In genomic region chr2:17793803-17794349, GRCh38 we compare ENCODE assay signal across 26 cellular contexts. TPM values are rescaled to one million over a fixed set of nuclear protein-coding genes. Genes with fewer than 3 reads are reported as not detected.
A peak's percentile ranks its signal among the peaks of the same experiment; 100 is the strongest.
DNase-seq lines count a peak whose midpoint lies in the region; ATAC-seq lines count a peak whose summit lies in the region.
"Had no signal": no experiment of that assay in that cellular context is flagged by ENCODE, and none has a peak within 500 bp of the region (broad histone marks: within the 10 kb centered on the region; RNA-seq: fewer than 3 reads in every experiment).

No MANE protein-coding gene starts in this region.

- peak overlapping the region in 1 of 2 experiments; percentile 77 for H2BK12ac ChIP-seq in mesenchymal stem cell (ENCODE audit: low read length in 2 of 2)

- no peaks in the 10 kb centered on the region for H3K27me3 ChIP-seq in BLaER1
- no peaks in the 10 kb centered on the region for H3K27me3 ChIP-seq in GM23248 (replicated peaks; ENCODE audit: insufficient read depth)
- H3K27me3 ChIP-seq in SJCRH30, result no peaks in the 10 kb centered on the region
- H3K27me3 ChIP-seq in mesenchymal stem cell (ENCODE audit: control insufficient read depth in 1 of 2, insufficient read depth in 1 of 2, low read length in 2 of 2), result peaks cover 3 to 13% of the 10 kb centered on the region in 2 experiments
- H3K27me3 ChIP-seq: Peyer's patch, right atrium auricular region, testis had no signal

- H3K9ac ChIP-seq in BLaER1 (peak overlapping the region; percentile 36; the same call in 1 of the 2 replicates), GM23248 (no peak overlapping the region), mesenchymal stem cell (ENCODE audit: low read length) (no peak overlapping the region)

- no peak overlapping the region for H2BK15ac ChIP-seq in mesenchymal stem cell (ENCODE audit: low read depth, poor library complexity, severe bottlenecking)

- H2AK5ac ChIP-seq in mesenchymal stem cell (ENCODE audit: low read length, severe bottlenecking), result no peak overlapping the region

- no peak overlapping the region for H2BK120ac ChIP-seq in mesenchymal stem cell (ENCODE audit: low read depth, low read length)

- H3K4me2 ChIP-seq in BLaER1, result peak overlapping the region; percentile 79
- H3K4me2 ChIP-seq in GM23248 (ENCODE audit: unreplicated experiment), result no peak overlapping the region
- H3K4me2 ChIP-seq in mesenchymal stem cell (ENCODE audit: low read length, poor library complexity, severe bottlenecking), result no peak overlapping the region

- H3K79me1 ChIP-seq in mesenchymal stem cell (replicated peaks; ENCODE audit: low read length, poor library complexity, severe bottlenecking), result no peaks in the 10 kb centered on the region

- peak overlapping the region in 1 of 2 experiments; percentile 91 for H3K14ac ChIP-seq in mesenchymal stem cell (ENCODE audit: low read length in 2 of 2)

- no peak for ATAC-seq in HG03280 (IDR thresholded peaks at IDR 0.05; ENCODE audit: unreplicated experiment)

- H3K36me3 ChIP-seq in BLaER1 (no peaks in the 10 kb centered on the region), GM23248 (ENCODE audit: low read depth) (no peaks in the 10 kb centered on the region), SJCRH30 (no peaks in the 10 kb centered on the region), mesenchymal stem cell (ENCODE audit: control insufficient read depth in 1 of 2, insufficient read depth in 2 of 2, low read depth in 1 of 2, low read length in 2 of 2) (no peaks in the 10 kb centered on the region)
- H3K36me3 ChIP-seq: Peyer's patch, right atrium auricular region, WERI-Rb-1 had no signal

- peaks cover 9% of the 10 kb centered on the region; the same call in 1 of the 2 replicates for H3F3A ChIP-seq in GM23248 (ENCODE audit: insufficient read depth)

- H3K4me1 ChIP-seq in BLaER1 (peaks cover 67% of the 10 kb centered on the region), GM23248 (ENCODE audit: insufficient read depth) (peaks cover 6% of the 10 kb centered on the region; the same call in 1 of the 2 replicates), SJCRH30 (peaks cover 56% of the 10 kb centered on the region), mesenchymal stem cell (ENCODE audit: control insufficient read depth, insufficient read depth, low read depth, low read length) (peaks cover 3% of the 10 kb centered on the region)
- H3K4me1 ChIP-seq: Peyer's patch, right atrium auricular region, testis had no signal

- no peak overlapping the region for H2AFZ ChIP-seq in GM23248
- no peak overlapping the region for H2AFZ ChIP-seq in mesenchymal stem cell (ENCODE audit: low read depth, low read length)

- H3K9me3 ChIP-seq in BLaER1 (no peaks in the 10 kb centered on the region), GM23248 (ENCODE audit: low read depth) (no peaks in the 10 kb centered on the region), SJCRH30 (replicated peaks) (no peaks in the 10 kb centered on the region), mesenchymal stem cell (ENCODE audit: control insufficient read depth, low read length) (no peaks in the 10 kb centered on the region)
- H3K9me3 ChIP-seq: Peyer's patch, right atrium auricular region, testis had no signal

- H4K8ac ChIP-seq in mesenchymal stem cell (ENCODE audit: low read length), result no peak overlapping the region

- H2BK5ac ChIP-seq in mesenchymal stem cell (ENCODE audit: low read depth, low read length, poor library complexity, severe bottlenecking), result no peak overlapping the region

- DNase-seq in GM23248 (peak; percentile 41), SJCRH30 (peak in 1 of 2 experiments; percentile 55), mesenchymal stem cell (peak; percentile 18), SIG-M5 treated with dmso at 0.1 percent for 504 hours (lab: John Stamatoyannopoulos, UW; ENCODE audit: unreplicated experiment) (no peak), NCI-H226 (no peak), middle frontal gyrus (ENCODE audit: extremely low spot score, low spot score) (no peak)
- DNase-seq: activated CD4-positive, alpha-beta T cell treated with anti-CD3 and anti-CD28 coated beads, Interleukin-2, amount 50 U/mL, for 4 hours; activated naive CD4-positive, alpha-beta T cell; anterior cingulate cortex; GDM1; mammary epithelial cell; naive B cell; NCI-H187 treated with DMSO at 0.1 percent for 48 hours; NCI-H446; Peyer's patch; stimulated activated CD4-positive, alpha-beta T cell treated with anti-CD3 and anti-CD28 coated beads, Interleukin-15, amount 100 ng/mL, for 24 hours; testis; WERI-Rb-1 had no signal

- no peak overlapping the region for H3K18ac ChIP-seq in mesenchymal stem cell (ENCODE audit: low read depth in 1 of 2, low read length in 2 of 2)

- peak overlapping the region; percentile 71 for H3K27ac ChIP-seq in BLaER1
- H3K27ac ChIP-seq in GM23248, result no peak overlapping the region
- peak overlapping the region; percentile 62 for H3K27ac ChIP-seq in SJCRH30
- H3K27ac ChIP-seq in mesenchymal stem cell (ENCODE audit: low read length, poor library complexity, severe bottlenecking), result no peak overlapping the region
- H3K27ac ChIP-seq: C4-2B, epithelial cell of prostate, Peyer's patch, right atrium auricular region, testis, WERI-Rb-1 had no signal

- H4K91ac ChIP-seq in mesenchymal stem cell (ENCODE audit: low read length), result peak overlapping the region; percentile 11

- no peak overlapping the region for H3K23ac ChIP-seq in mesenchymal stem cell (ENCODE audit: low read length in 2 of 2)

- H3K4me3 ChIP-seq in BLaER1, result no peak overlapping the region
- no peak overlapping the region for H3K4me3 ChIP-seq in GM23248
- H3K4me3 ChIP-seq in SJCRH30, result no peak overlapping the region
- peak overlapping the region in 1 of 2 experiments; percentile 29 for H3K4me3 ChIP-seq in mesenchymal stem cell (ENCODE audit: insufficient read depth in 1 of 2, low read depth in 1 of 2, low read length in 2 of 2)
- H3K4me3 ChIP-seq: Peyer's patch, right atrium auricular region, testis had no signal

- H3K79me2 ChIP-seq in GM23248 (ENCODE audit: insufficient read depth), result no peaks in the 10 kb centered on the region

- WGBS in GM23248 (ENCODE audit: low coverage in 1 of 2, low lambda C conversion rate in 2 of 2, missing lambda C conversion rate in 2 of 2), 2 experiments, result 81% methylated on average over 6 of the region's 6 CpGs
- WGBS in mesenchymal stem cell, result 74% methylated on average over 6 of the region's 6 CpGs

- H3K4ac ChIP-seq in mesenchymal stem cell (ENCODE audit: low read depth in 1 of 2, low read length in 2 of 2), result no peak overlapping the region

- in situ Hi-C loops in GM23248 (cut with MboI), result no loop called here

- H4K20me1 ChIP-seq in BLaER1, result no peaks in the 10 kb centered on the region
- no peaks in the 10 kb centered on the region for H4K20me1 ChIP-seq in GM23248 (ENCODE audit: insufficient read depth)

- no peaks in the 10 kb centered on the region for H3K9me2 ChIP-seq in GM23248 (ENCODE audit: insufficient read depth)

RNA-seq across cellular contexts. Expression of gene MSGN1, which starts 22.4 kb away (rescaled TPM):
- not detected in 2 replicates for total RNA-seq in GM23248 (2014; rRNA removed; shearing (Covaris generic))
- polyA plus RNA-seq in GM23248 (2016; fragmentation: Nextera tagmentation; extraction: Ambion mirVana), result not detected in 2 replicates
- total RNA-seq in SJCRH30 (2014; rRNA removed; shearing (Covaris generic)), result not detected in 2 replicates
- not detected for polyA plus RNA-seq in mesenchymal stem cell (2013, experiment 1 of 2)
- not detected for polyA plus RNA-seq in mesenchymal stem cell (2013, experiment 2 of 2)
- total RNA-seq: cardiac septum, glomerular endothelial cell, mammary epithelial cell, osteocyte, Peyer's patch, right atrium auricular region, testis had no signal
- polyA plus RNA-seq: mammary epithelial cell had no signal

RNA-seq across cellular contexts. Expression of gene GEN1, which starts 39.9 kb away (rescaled TPM):
- 8.1 and 10.2 TPM in 2 replicates for total RNA-seq in GM23248 (2014; rRNA removed; shearing (Covaris generic))
- polyA plus RNA-seq in GM23248 (2016; fragmentation: Nextera tagmentation; extraction: Ambion mirVana), result 3.9 and 4.5 TPM in 2 replicates
- total RNA-seq in SJCRH30 (2014; rRNA removed; shearing (Covaris generic)), result 46.8 and 63.1 TPM in 2 replicates
- polyA plus RNA-seq in mesenchymal stem cell (2013, experiment 1 of 2), result 2.2 TPM
- polyA plus RNA-seq in mesenchymal stem cell (2013, experiment 2 of 2), result 2.6 TPM

RNA-seq across cellular contexts. Expression of gene SMC6, which starts 40.3 kb away (rescaled TPM):
- total RNA-seq in GM23248 (2014; rRNA removed; shearing (Covaris generic)), result 21.4 and 22.0 TPM in 2 replicates
- polyA plus RNA-seq in GM23248 (2016; fragmentation: Nextera tagmentation; extraction: Ambion mirVana), result 18.8 and 20.9 TPM in 2 replicates
- total RNA-seq in SJCRH30 (2014; rRNA removed; shearing (Covaris generic)), result 55.2 and 75.7 TPM in 2 replicates
- polyA plus RNA-seq in mesenchymal stem cell (2013, experiment 1 of 2), result 21.0 TPM
- polyA plus RNA-seq in mesenchymal stem cell (2013, experiment 2 of 2), result 21.2 TPM

Comparison
In these comparisons a context has a peak if more than half of its experiments do, and no peak if none do; other contexts are left out.
1. H3K27ac ChIP-seq: peak in BLaER1 (single experiment) and SJCRH30 (single experiment); none in GM23248 (single experiment) and mesenchymal stem cell (single experiment).
2. DNase-seq: peak in GM23248 (single experiment) and mesenchymal stem cell (single experiment); none in SIG-M5 treated with dmso at 0.1 percent for 504 hours (single experiment), NCI-H226 (single experiment) and middle frontal gyrus (single experiment).